ENCODE assay signal across 11 cellular contexts in the genomic region with DNA sequence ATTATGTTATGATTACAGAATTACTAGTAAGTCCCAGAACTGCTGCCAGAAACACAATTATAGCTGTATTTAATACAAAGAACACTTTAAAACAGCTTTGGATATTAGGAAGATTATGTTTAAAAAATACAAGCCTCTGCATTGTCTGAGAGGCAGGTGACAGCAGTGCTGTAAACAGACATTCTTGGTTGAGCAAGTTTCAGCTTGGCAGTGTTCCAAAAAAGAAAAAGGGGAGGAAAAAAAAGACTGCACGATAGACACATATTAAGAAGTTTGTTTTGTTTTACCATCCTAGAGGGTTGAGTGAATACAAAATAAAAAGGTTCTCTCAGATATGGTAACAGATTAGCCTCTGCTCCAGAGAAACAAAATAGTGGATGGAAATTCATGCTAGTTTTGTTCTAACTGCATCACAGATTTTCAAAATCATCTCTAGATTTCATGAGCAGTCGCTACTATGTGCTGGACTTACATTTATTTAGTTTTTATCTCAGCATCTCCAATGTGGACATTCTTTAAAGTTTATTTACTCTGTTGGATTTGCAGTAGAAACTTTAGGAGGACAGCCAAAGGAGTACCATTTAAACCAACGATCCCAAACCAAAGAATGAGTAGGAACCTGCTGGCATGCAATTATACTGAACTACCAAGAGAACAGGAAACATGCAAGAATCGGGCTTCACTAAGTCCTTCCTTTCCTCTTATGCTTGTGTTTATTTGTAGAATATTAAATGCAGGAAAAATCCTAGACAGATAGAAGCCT. TPM values are rescaled to one million over a fixed set of nuclear protein-coding genes. Genes with fewer than 3 reads are reported as not detected.
A peak's percentile ranks its signal among the peaks of the same experiment; 100 is the strongest.
DNase-seq lines count a peak whose midpoint lies in the region; ATAC-seq and TF ChIP-seq lines count a peak whose summit lies in the region.
"Had no signal": no experiment of that assay in that cellular context is flagged by ENCODE, and none has a peak within 500 bp of the region (broad histone marks: within the 10 kb centered on the region; RNA-seq: fewer than 3 reads in every experiment).

No MANE protein-coding gene starts in this region.

- no peak overlapping the region for H3K4me3 Mint-ChIP-seq in activated CD4-positive, alpha-beta T cell treated with anti-CD3 and anti-CD28 coated beads, Interleukin-2, amount 10 ng/mL, durations not matched to agents 24 days and 14 days
- H3K4me3 Mint-ChIP-seq: naive thymus-derived CD8-positive, alpha-beta T cell had no signal

- H3K27me3 Mint-ChIP-seq in activated CD4-positive, alpha-beta T cell treated with anti-CD3 and anti-CD28 coated beads, Interleukin-2, amount 10 ng/mL, durations not matched to agents 24 days and 14 days = no peaks in the 10 kb centered on the region
- H3K27me3 Mint-ChIP-seq: naive thymus-derived CD8-positive, alpha-beta T cell had no signal

- H3K4me1 Mint-ChIP-seq in activated CD4-positive, alpha-beta T cell treated with anti-CD3 and anti-CD28 coated beads, Interleukin-2, amount 10 ng/mL, durations not matched to agents 24 days and 14 days = peaks cover 13% of the 10 kb centered on the region

- TF ChIP-seq CTCF in A673 (conservative IDR thresholded peaks at IDR 0.05; ENCODE audit: low read depth, low read length) = no peak
- TF ChIP-seq CTCF in epithelial cell of proximal tubule (conservative IDR thresholded peaks at IDR 0.05; ENCODE audit: low read depth, low read length) = no peak

- H3K9me3 Mint-ChIP-seq in activated CD4-positive, alpha-beta T cell treated with anti-CD3 and anti-CD28 coated beads, Interleukin-2, amount 10 ng/mL, durations not matched to agents 24 days and 14 days = no peaks in the 10 kb centered on the region
- H3K9me3 Mint-ChIP-seq: naive thymus-derived CD8-positive, alpha-beta T cell had no signal

- intact Hi-C loops in A673 (cut with micrococcal nuclease; ENCODE audit: unreplicated experiment) = no loop called here
- intact Hi-C loops in activated CD4-positive, alpha-beta T cell treated with anti-CD3 and anti-CD28 coated beads, Interleukin-2, amount 10 ng/mL, durations not matched to agents 24 days and 14 days (cut with micrococcal nuclease) = no loop called here

- H3K9me3 ChIP-seq in A673 (ENCODE audit: low read depth, low read length, poor library complexity, severe bottlenecking) = no peaks in the 10 kb centered on the region
- H3K9me3 ChIP-seq: uterus had no signal

- peaks cover 42% of the 10 kb centered on the region for H3K36me3 Mint-ChIP-seq in activated CD4-positive, alpha-beta T cell treated with anti-CD3 and anti-CD28 coated beads, Interleukin-2, amount 10 ng/mL, durations not matched to agents 24 days and 14 days (ENCODE audit: low read depth)

- BruUV-seq in A673 (replicated peaks; lab: Mats Ljungman, UMichigan) = no TSS peak

- peaks cover 36% of the 10 kb centered on the region for H3K36me3 ChIP-seq in A673 (ENCODE audit: insufficient read depth, low read length, poor library complexity, severe bottlenecking)
- H3K36me3 ChIP-seq: uterus had no signal

- H3K4me1 ChIP-seq in A673 (ENCODE audit: insufficient read depth, low read length, poor library complexity, severe bottlenecking) = peaks cover 2% of the 10 kb centered on the region
- H3K4me1 ChIP-seq: uterus had no signal

- POLR2A ChIA-PET in A673 (lab: Charles Lee; ENCODE audit: low non-redundant PET) = no interaction called here

- ATAC-seq in HG02571 (IDR thresholded peaks at IDR 0.05; ENCODE audit: unreplicated experiment) (no peak), GM19397 (IDR thresholded peaks at IDR 0.05; ENCODE audit: unreplicated experiment) (no peak)
- ATAC-seq: naive thymus-derived CD8-positive, alpha-beta T cell had no signal

- no peak overlapping the region for H3K27ac Mint-ChIP-seq in activated CD4-positive, alpha-beta T cell treated with anti-CD3 and anti-CD28 coated beads, Interleukin-2, amount 10 ng/mL, durations not matched to agents 24 days and 14 days

- H3K27ac ChIP-seq in A673 (ENCODE audit: low read depth, low read length, poor library complexity, severe bottlenecking) = no peak overlapping the region
- H3K27ac ChIP-seq: uterus had no signal

- no peak overlapping the region for H3K4me3 ChIP-seq in A673 (ENCODE audit: low read depth, low read length, poor library complexity, severe bottlenecking)
- no peak overlapping the region for H3K4me3 ChIP-seq in epithelial cell of proximal tubule (ENCODE audit: low read depth, low read length)
- H3K4me3 ChIP-seq: uterus had no signal

- H3K27me3 ChIP-seq in A673 (replicated peaks; ENCODE audit: insufficient read depth, low read depth, low read length, poor library complexity) = no peaks in the 10 kb centered on the region
- H3K27me3 ChIP-seq: uterus had no signal

- DNase-seq in A673 (ENCODE audit: low spot score) (peak; percentile 14), HT-29 (ENCODE audit: low spot score) (peak; percentile 7), NCI-H748 treated with DMSO at 0.1 percent for 48 hours (lab: John Stamatoyannopoulos, UW) (peak; percentile 61), epithelial cell of proximal tubule (ENCODE audit: low read depth) (peak; percentile 20)
- DNase-seq in activated CD4-positive, alpha-beta T cell treated with anti-CD3 and anti-CD28 coated beads, Interleukin-2, amount 10 ng/mL, durations not matched to agents 24 days and 14 days = no peak
- DNase-seq in activated T-cell treated with anti-CD3 and anti-CD28 coated beads, Interleukin-2, amount 50 U/mL, for 1 hour = no peak
- DNase-seq: activated CD4-positive, alpha-beta T cell treated with anti-CD3 and anti-CD28 coated beads for 1 hour; naive thymus-derived CD8-positive, alpha-beta T cell; uterus had no signal

- CTCF ChIA-PET in A673 (lab: Charles Lee) = no interaction called here

RNA-seq across cellular contexts. Expression of gene FAM204A, which starts 9.0 kb away (rescaled TPM):
- total RNA-seq in A673 (2021) = 85.2 and 103 TPM in 2 replicates
- 21.7 and 32.2 TPM in 2 replicates for total RNA-seq in HT-29 (2014; rRNA removed; shearing (Covaris generic))
- total RNA-seq in epithelial cell of proximal tubule = 36.4 and 49.4 TPM in 2 replicates
- total RNA-seq in activated CD4-positive, alpha-beta T cell treated with anti-CD3 and anti-CD28 coated beads, Interleukin-2, amount 10 ng/mL, durations not matched to agents 24 days and 14 days = 57.2 and 60.0 TPM in 2 replicates

Comparison
In these comparisons a context has a peak if more than half of its experiments do, and no peak if none do; other contexts are left out.
1. DNase-seq: peak in A673 (single experiment), HT-29 (single experiment), NCI-H748 treated with DMSO at 0.1 percent for 48 hours (single experiment) and epithelial cell of proximal tubule (single experiment); none in activated CD4-positive, alpha-beta T cell treated with anti-CD3 and anti-CD28 coated beads, Interleukin-2, amount 10 ng/mL, durations not matched to agents 24 days and 14 days (single experiment) and activated T-cell treated with anti-CD3 and anti-CD28 coated beads, Interleukin-2, amount 50 U/mL, for 1 hour (single experiment).